ENCODE assay signal across 15 cellular contexts in genomic region chr20:51914758-51915157, GRCh38.
DNase-seq lines count a peak whose midpoint lies in the region; ATAC-seq and TF ChIP-seq lines count a peak whose summit lies in the region.
"Had no signal": no experiment of that assay in that cellular context is flagged by ENCODE, and none has a peak within 500 bp of the region (broad histone marks: within the 10 kb centered on the region; RNA-seq: fewer than 3 reads in every experiment).

No MANE protein-coding gene starts in this region.

- H2BK15ac ChIP-seq in mesendoderm (replicated peaks; ENCODE audit: low read depth), result no peak overlapping the region

- H3K9me3 ChIP-seq in CD8-positive, alpha-beta memory T cell (ENCODE audit: low read length), result no peaks in the 10 kb centered on the region
- no peaks in the 10 kb centered on the region for H3K9me3 ChIP-seq in left ventricle myocardium inferior (replicated peaks)
- H3K9me3 ChIP-seq: BLaER1 had no signal

- peak overlapping the region in 3 of 5 experiments; percentile 47 to 94 (median 78) for H3K27ac Mint-ChIP-seq in brain
- H3K27ac Mint-ChIP-seq in CD8-positive, alpha-beta memory T cell, result no peak overlapping the region
- H3K27ac Mint-ChIP-seq in activated CD8-positive, alpha-beta T cell treated with anti-CD3 and anti-CD28 coated beads for 36 hours, result no peak overlapping the region

- H3K9me3 Mint-ChIP-seq in brain, result peaks cover 0 to 3% (median 0%) of the 10 kb centered on the region in 5 experiments
- H3K9me3 Mint-ChIP-seq in CD8-positive, alpha-beta memory T cell, result peaks cover 0 to 2% (median 0%) of the 10 kb centered on the region in 5 donors
- H3K9me3 Mint-ChIP-seq in activated CD8-positive, alpha-beta T cell treated with anti-CD3 and anti-CD28 coated beads for 36 hours, result no peaks in the 10 kb centered on the region

- peaks cover 40% of the 10 kb centered on the region for H3K4me1 Mint-ChIP-seq in brain
- H3K4me1 Mint-ChIP-seq in CD8-positive, alpha-beta memory T cell, result no peaks in the 10 kb centered on the region
- H3K4me1 Mint-ChIP-seq in activated CD8-positive, alpha-beta T cell treated with anti-CD3 and anti-CD28 coated beads for 36 hours (ENCODE audit: low read depth), result no peaks in the 10 kb centered on the region

- H3K18ac ChIP-seq in mesendoderm (ENCODE audit: low read length), result peak overlapping the region; percentile 69

- H3K27me3 ChIP-seq in mesendoderm (ENCODE audit: insufficient read depth, low read length, poor library complexity) (no peaks in the 10 kb centered on the region), left ventricle myocardium inferior (ENCODE audit: low read depth) (peaks cover 16% of the 10 kb centered on the region)
- H3K27me3 ChIP-seq in CD8-positive, alpha-beta memory T cell (ENCODE audit: insufficient read depth, low read length, poor library complexity, severe bottlenecking), result no peaks in the 10 kb centered on the region
- H3K27me3 ChIP-seq: BLaER1 had no signal

- no peak overlapping the region for H2BK5ac ChIP-seq in mesendoderm (ENCODE audit: low read length)

- DNase-seq in RPMI7951 (ENCODE audit: low read depth) (peak; percentile 41), mesendoderm (no peak), HPDE6-E6E7 (ENCODE audit: extremely low spot score) (no peak), left ventricle myocardium inferior (no peak)
- DNase-seq in CD8-positive, alpha-beta memory T cell, result no peak
- no peak for DNase-seq in activated CD8-positive, alpha-beta T cell treated with anti-CD3 and anti-CD28 coated beads for 36 hours
- DNase-seq: GM23248, MM.1S, NCI-H1105 treated with DMSO at 0.1 percent for 48 hours, NCI-H187, SIG-M5 had no signal

- no peak overlapping the region for H2BK120ac ChIP-seq in mesendoderm (ENCODE audit: low read depth, low read length)

- H3K56ac ChIP-seq in mesendoderm (ENCODE audit: low read length), result no peak overlapping the region

- intact Hi-C loops in left ventricle myocardium inferior (cut with micrococcal nuclease), result no loop called here
- intact Hi-C loops in activated CD8-positive, alpha-beta T cell treated with anti-CD3 and anti-CD28 coated beads for 36 hours (cut with micrococcal nuclease), result no loop called here

- H3K36me3 ChIP-seq in mesendoderm (ENCODE audit: control insufficient read depth, insufficient read depth, low read length) (no peaks in the 10 kb centered on the region), left ventricle myocardium inferior (no peaks in the 10 kb centered on the region)
- no peaks in the 10 kb centered on the region for H3K36me3 ChIP-seq in CD8-positive, alpha-beta memory T cell (ENCODE audit: insufficient read depth, low read length)
- H3K36me3 ChIP-seq: BLaER1 had no signal

- H3K4me3 Mint-ChIP-seq in brain, result peak overlapping the region in 1 of 5 experiments; percentile 24
- no peak overlapping the region for H3K4me3 Mint-ChIP-seq in CD8-positive, alpha-beta memory T cell
- H3K4me3 Mint-ChIP-seq in activated CD8-positive, alpha-beta T cell treated with anti-CD3 and anti-CD28 coated beads for 36 hours, result no peak overlapping the region

- H3K79me1 ChIP-seq in mesendoderm (ENCODE audit: low read length), result no peaks in the 10 kb centered on the region

- CTCF ChIA-PET in CD8-positive, alpha-beta memory T cell (lab: Charles Lee), result no interaction called here
- CTCF ChIA-PET in activated CD8-positive, alpha-beta T cell treated with anti-CD3 and anti-CD28 coated beads for 36 hours (lab: Charles Lee), result no interaction called here

- no peak overlapping the region for H4K8ac ChIP-seq in mesendoderm (ENCODE audit: low read depth, low read length)

- no peak overlapping the region for H2AK5ac ChIP-seq in mesendoderm (ENCODE audit: low read length)

- H3K36me3 Mint-ChIP-seq in brain, result no peaks in the 10 kb centered on the region
- no peaks in the 10 kb centered on the region for H3K36me3 Mint-ChIP-seq in CD8-positive, alpha-beta memory T cell
- no peaks in the 10 kb centered on the region for H3K36me3 Mint-ChIP-seq in activated CD8-positive, alpha-beta T cell treated with anti-CD3 and anti-CD28 coated beads for 36 hours (ENCODE audit: low read depth)

- H3K4me2 ChIP-seq in mesendoderm (ENCODE audit: low read length), result no peak overlapping the region
- H3K4me2 ChIP-seq: BLaER1, KMS-11 had no signal

- H3K4me3 ChIP-seq in mesendoderm (ENCODE audit: low read length) (no peak overlapping the region), left ventricle myocardium inferior (no peak overlapping the region)
- no peak overlapping the region for H3K4me3 ChIP-seq in CD8-positive, alpha-beta memory T cell (ENCODE audit: low read length)
- H3K4me3 ChIP-seq: BLaER1, GM23248 had no signal

- H3K27me3 Mint-ChIP-seq in brain, result peaks cover 4% of the 10 kb centered on the region
- H3K27me3 Mint-ChIP-seq in CD8-positive, alpha-beta memory T cell, result peaks cover 2 to 16% of the 10 kb centered on the region in 2 donors
- peaks cover 7% of the 10 kb centered on the region for H3K27me3 Mint-ChIP-seq in activated CD8-positive, alpha-beta T cell treated with anti-CD3 and anti-CD28 coated beads for 36 hours

- TF ChIP-seq CTCF in brain (conservative IDR thresholded peaks at IDR 0.05), result no peak
- TF ChIP-seq CTCF in left ventricle myocardium inferior (IDR thresholded peaks at IDR 0.05; ENCODE audit: borderline replicate concordance), result no peak
- no peak for TF ChIP-seq CTCF in activated CD8-positive, alpha-beta T cell treated with anti-CD3 and anti-CD28 coated beads for 36 hours (IDR thresholded peaks at IDR 0.05)

- WGBS in mesendoderm (ENCODE audit: extremely low coverage, insufficient coverage, low lambda C conversion rate), result no CpG with 5 or more reads among the region's 8 CpGs

- no peak overlapping the region for H3K27ac ChIP-seq in mesendoderm (ENCODE audit: low read depth, low read length)
- H3K27ac ChIP-seq in CD8-positive, alpha-beta memory T cell (ENCODE audit: low read depth, low read length), result no peak overlapping the region
- H3K27ac ChIP-seq in left ventricle myocardium inferior (replicated peaks), result no peak overlapping the region
- H3K27ac ChIP-seq: BLaER1, GM23248, KMS-11 had no signal

- no peak overlapping the region for H3K4ac ChIP-seq in mesendoderm (ENCODE audit: low read depth, low read length)

- POLR2A ChIA-PET in CD8-positive, alpha-beta memory T cell (lab: Charles Lee), result interaction anchor here (0.6 kb wide), 1 partner anchor 8 kb away, joined by 5 read pairs; no protein-coding TSS in a partner anchor
- POLR2A ChIA-PET in activated CD8-positive, alpha-beta T cell treated with anti-CD3 and anti-CD28 coated beads for 36 hours (lab: Charles Lee), result no interaction called here

- H3K9ac ChIP-seq in mesendoderm (ENCODE audit: low read length), result no peak overlapping the region
- H3K9ac ChIP-seq: BLaER1, GM23248, KMS-11 had no signal

- no peak for ATAC-seq in activated CD8-positive, alpha-beta T cell treated with anti-CD3 and anti-CD28 coated beads for 36 hours
- ATAC-seq: HepG2 had no signal

- no peak overlapping the region for H4K5ac ChIP-seq in mesendoderm (ENCODE audit: low read length)

- H3K4me1 ChIP-seq in mesendoderm (ENCODE audit: control insufficient read depth, low read depth, low read length) (peaks cover 8% of the 10 kb centered on the region), left ventricle myocardium inferior (no peaks in the 10 kb centered on the region)
- no peaks in the 10 kb centered on the region for H3K4me1 ChIP-seq in CD8-positive, alpha-beta memory T cell (ENCODE audit: insufficient read depth, low read length)

- no peak overlapping the region for H3K23ac ChIP-seq in mesendoderm (ENCODE audit: low read length)

- H3K79me2 ChIP-seq in mesendoderm (ENCODE audit: control insufficient read depth, insufficient read depth, low read length), result no peaks in the 10 kb centered on the region

Comparison
In these comparisons a context has a peak if more than half of its experiments do, and no peak if none do; other contexts are left out.
1. H3K27ac Mint-ChIP-seq: peak in brain (3 of 5); none in CD8-positive, alpha-beta memory T cell (0 of 8) and activated CD8-positive, alpha-beta T cell treated with anti-CD3 and anti-CD28 coated beads for 36 hours (single experiment).